ENCODE assay signal across 22 cellular contexts in the genomic region with DNA sequence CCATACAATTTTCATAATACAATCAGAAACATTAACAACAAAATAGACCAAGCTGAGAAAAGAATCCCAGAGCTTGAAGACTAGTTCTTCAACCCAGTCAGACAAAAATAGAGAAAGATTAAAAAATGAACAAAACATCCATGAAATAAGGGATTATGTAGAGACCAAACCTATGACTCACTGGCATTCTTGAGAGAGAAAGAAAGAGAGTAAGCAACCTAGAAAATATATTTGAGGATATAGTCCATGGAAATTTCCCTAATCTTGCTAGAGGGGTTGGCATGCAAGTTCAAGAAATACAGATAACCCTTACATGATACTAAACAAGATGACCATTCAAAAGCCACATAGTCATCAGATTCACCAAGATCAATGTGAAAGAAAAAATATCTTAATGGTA.
"Had no signal": no experiment of that assay in that cellular context is flagged by ENCODE, and none has a peak within 500 bp of the region (broad histone marks: within the 10 kb centered on the region; RNA-seq: fewer than 3 reads in every experiment).

No MANE protein-coding gene starts in this region.

- H3K36me3 Mint-ChIP-seq: activated naive CD8-positive, alpha-beta T cell; immature natural killer cell; naive B cell; type B pancreatic cell had no signal

- DNase-seq: activated CD4-positive, alpha-beta T cell treated with anti-CD3 and anti-CD28 coated beads for 36 hours; activated CD4-positive, alpha-beta T cell treated with anti-CD3 and anti-CD28 coated beads, Interleukin-2, amount 50 U/mL, for 48 hours; activated T-cell treated with anti-CD3 and anti-CD28 coated beads for 4 hours; brain microvascular endothelial cell; central memory CD4-positive, alpha-beta T cell; colonic mucosa; erythroblast; heart right ventricle; immature natural killer cell; left ventricle myocardium superior; naive B cell; right cardiac atrium; stimulated activated CD4-positive, alpha-beta T cell treated with anti-CD3 and anti-CD28 coated beads, Interleukin-15, amount 100 ng/mL, for 24 hours; stimulated activated CD4-positive, alpha-beta T cell treated with anti-CD3 and anti-CD28 coated beads, Interleukin-2, amount 100 ng/mL, for 48 hours; stimulated activated naive CD8-positive, alpha-beta T cell treated with anti-CD3 and anti-CD28 coated beads, Interleukin-15, amount 100 ng/mL, for 72 hours; testis had no signal

- H3K9me3 Mint-ChIP-seq: neural crest cell, type B pancreatic cell had no signal

- H3K27me3 Mint-ChIP-seq: activated CD4-positive, alpha-beta T cell treated with anti-CD3 and anti-CD28 coated beads for 36 hours; activated naive CD8-positive, alpha-beta T cell; naive B cell; progenitor cell of endocrine pancreas; stimulated activated naive CD8-positive, alpha-beta T cell treated with anti-CD3 and anti-CD28 coated beads, Interleukin-15, amount 100 ng/mL, for 72 hours; type B pancreatic cell had no signal

- H3K4me1 Mint-ChIP-seq: activated CD4-positive, alpha-beta T cell treated with anti-CD3 and anti-CD28 coated beads for 36 hours; immature natural killer cell; naive B cell; neural crest cell; stimulated activated naive CD8-positive, alpha-beta T cell treated with anti-CD3 and anti-CD28 coated beads, Interleukin-15, amount 100 ng/mL, for 72 hours had no signal

- ATAC-seq: activated CD4-positive, alpha-beta T cell treated with anti-CD3 and anti-CD28 coated beads for 36 hours; heart right ventricle; left ventricle myocardium superior; right cardiac atrium; stimulated activated naive CD8-positive, alpha-beta T cell treated with anti-CD3 and anti-CD28 coated beads, Interleukin-15, amount 100 ng/mL, for 72 hours had no signal

- H3K27ac Mint-ChIP-seq: activated CD4-positive, alpha-beta T cell treated with anti-CD3 and anti-CD28 coated beads for 36 hours; activated naive CD8-positive, alpha-beta T cell; activated T-helper 1 cell treated with anti-CD3 and anti-CD28 coated beads, Interleukin-12 subunit alpha, Interleukin-12 subunit beta, Interleukin-2, Interleukin-4 antibody, amounts not matched to agents 30 ng/mL and 10 ng/mL and 1 ng/mL, durations not matched to agents 14 hours and 24 hours and 36 hours; immature natural killer cell; naive B cell; progenitor cell of endocrine pancreas; stimulated activated naive CD8-positive, alpha-beta T cell treated with anti-CD3 and anti-CD28 coated beads, Interleukin-15, amount 100 ng/mL, for 72 hours; type B pancreatic cell had no signal

- H3K4me3 ChIP-seq: colonic mucosa, heart right ventricle, skin epidermis, testis had no signal

- H3K4me3 Mint-ChIP-seq: activated CD4-positive, alpha-beta T cell treated with anti-CD3 and anti-CD28 coated beads for 36 hours; activated naive CD8-positive, alpha-beta T cell; activated T-helper 1 cell treated with anti-CD3 and anti-CD28 coated beads, Interleukin-12 subunit alpha, Interleukin-12 subunit beta, Interleukin-2, Interleukin-4 antibody, amounts not matched to agents 30 ng/mL and 10 ng/mL and 1 ng/mL, durations not matched to agents 14 hours and 24 hours and 36 hours; immature natural killer cell; naive B cell; neural crest cell; stimulated activated naive CD8-positive, alpha-beta T cell treated with anti-CD3 and anti-CD28 coated beads, Interleukin-15, amount 100 ng/mL, for 72 hours; type B pancreatic cell had no signal
